ENCODE assay signal across 13 cellular contexts in the genomic region with DNA sequence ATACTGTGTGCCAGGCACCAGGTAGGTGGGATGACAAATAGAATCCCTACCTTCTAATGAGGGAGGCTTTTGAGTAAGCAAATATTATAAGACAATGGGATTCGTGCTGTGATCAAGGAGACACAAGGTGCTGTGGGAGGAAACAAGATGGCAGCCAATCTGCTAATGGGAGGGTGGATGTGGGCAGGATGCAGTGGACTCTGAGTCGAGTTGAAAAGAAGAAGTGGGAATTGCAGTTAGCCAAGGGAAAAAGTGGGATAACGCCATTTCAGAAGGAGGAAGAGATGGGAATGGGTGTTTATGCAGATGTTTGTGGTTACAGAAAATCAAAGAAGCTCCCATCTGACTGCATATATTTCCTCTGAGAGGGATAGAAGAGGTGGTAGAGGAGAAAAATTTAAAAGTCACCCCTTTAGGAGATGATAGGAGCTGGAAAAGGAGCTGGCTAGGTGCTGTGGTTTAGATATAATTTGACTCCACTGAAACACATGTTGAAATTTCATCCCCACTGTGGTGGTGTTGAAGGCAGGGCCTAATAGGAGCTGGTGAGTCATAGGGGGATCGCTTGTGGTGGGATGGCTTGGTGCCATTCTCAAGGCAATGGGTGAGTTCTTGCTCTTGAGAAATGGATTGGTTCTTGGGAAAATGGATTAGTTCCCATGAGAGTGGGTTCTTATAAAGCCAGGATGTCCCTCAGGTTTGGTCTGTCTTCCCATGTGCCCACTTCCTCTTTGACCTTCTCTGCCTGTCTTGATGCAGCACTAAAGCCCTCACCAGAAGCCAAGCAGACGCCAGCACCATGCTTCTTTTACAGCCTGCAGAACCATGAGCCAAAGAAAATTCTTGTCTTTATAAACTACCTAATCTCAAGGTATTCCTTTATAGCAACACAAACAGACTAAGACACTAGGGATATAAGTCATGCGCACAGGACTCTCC. TPM values are rescaled to one million over a fixed set of nuclear protein-coding genes. Genes with fewer than 3 reads are reported as not detected.
DNase-seq lines count a peak whose midpoint lies in the region; ATAC-seq and TF ChIP-seq lines count a peak whose summit lies in the region.
"Had no signal": no experiment of that assay in that cellular context is flagged by ENCODE, and none has a peak within 500 bp of the region (broad histone marks: within the 10 kb centered on the region; RNA-seq: fewer than 3 reads in every experiment).

No MANE protein-coding gene starts in this region.

- CTCF ChIA-PET in activated CD4-positive, alpha-beta memory T cell treated with anti-CD3 and anti-CD28 coated beads for 36 hours (lab: Charles Lee): interaction anchor here (0.6 to 1.3 kb wide), 2 partner anchors 126 to 157 kb away, joined by 3 read pairs; no protein-coding TSS in a partner anchor
- CTCF ChIA-PET in activated CD4-positive, alpha-beta memory T cell treated with anti-CD3 and anti-CD28 coated beads, Interleukin-2, amount 10 ng/mL, durations not matched to agents 7 days and 5 days (lab: Charles Lee): interaction anchor here (0.5 to 1.4 kb wide), 2 partner anchors 13 to 705 kb away, joined by 3 to 4 read pairs; no protein-coding TSS in a partner anchor

- POLR2A ChIA-PET in activated CD4-positive, alpha-beta memory T cell treated with anti-CD3 and anti-CD28 coated beads for 36 hours (lab: Charles Lee): interaction anchor here (1.6 kb wide), 1 partner anchor 30 kb away, joined by 4 read pairs; the partner anchor contains the start of gene POU2AF1
- POLR2A ChIA-PET in activated CD4-positive, alpha-beta memory T cell treated with anti-CD3 and anti-CD28 coated beads, Interleukin-2, amount 10 ng/mL, durations not matched to agents 7 days and 5 days (lab: Charles Lee): no interaction called here

- no peak for TF ChIP-seq CTCF in OCI-LY1 (IDR thresholded peaks at IDR 0.05; ENCODE audit: low read length)
- no peak for TF ChIP-seq CTCF in tibial artery (IDR thresholded peaks at IDR 0.05)
- TF ChIP-seq CTCF in heart left ventricle (IDR thresholded peaks at IDR 0.05): no peak

- peak overlapping the region; percentile 56 for H3K9ac ChIP-seq in OCI-LY1 (ENCODE audit: low read length)

- H3K27ac ChIP-seq in OCI-LY1 (ENCODE audit: low read depth, low read length, poor library complexity, severe bottlenecking) (peak overlapping the region; percentile 98), tibial artery (no peak overlapping the region), heart left ventricle (no peak overlapping the region)
- H3K27ac ChIP-seq: A549 had no signal

- no peak for TF ChIP-seq POLR2A in heart left ventricle (IDR thresholded peaks at IDR 0.05)

- H3K36me3 Mint-ChIP-seq in activated CD4-positive, alpha-beta memory T cell treated with anti-CD3 and anti-CD28 coated beads for 36 hours: no peaks in the 10 kb centered on the region
- H3K36me3 Mint-ChIP-seq in activated CD4-positive, alpha-beta memory T cell treated with anti-CD3 and anti-CD28 coated beads, Interleukin-2, amount 10 ng/mL, durations not matched to agents 7 days and 5 days (ENCODE audit: low read depth): peaks cover 3% of the 10 kb centered on the region
- H3K36me3 Mint-ChIP-seq in stimulated activated naive B cell treated with anti-CD40 and anti-IgM and Interleukin-4, amounts not matched to agents 10 μg/mL and 1 μg/mL and 100 μg/mL, for 72 hours: no peaks in the 10 kb centered on the region

- H3K4me3 ChIP-seq in OCI-LY1 (ENCODE audit: low read depth, low read length, poor library complexity, severe bottlenecking): peak overlapping the region; percentile 19
- no peak overlapping the region for H3K4me3 ChIP-seq in tibial artery
- no peak overlapping the region for H3K4me3 ChIP-seq in heart left ventricle
- H3K4me3 ChIP-seq: A549, spleen had no signal

- intact Hi-C loops in activated CD4-positive, alpha-beta memory T cell treated with anti-CD3 and anti-CD28 coated beads for 36 hours (cut with micrococcal nuclease): no loop called here
- intact Hi-C loops in posterior cingulate gyrus (cut with DNase I) (no loop called here), tibial artery (cut with DNase I; ENCODE audit: low total_unique reads) (no loop called here), heart left ventricle (cut with DNase I) (no loop called here)

- no peak overlapping the region for H3K27ac Mint-ChIP-seq in activated CD4-positive, alpha-beta memory T cell treated with anti-CD3 and anti-CD28 coated beads for 36 hours
- no peak overlapping the region for H3K27ac Mint-ChIP-seq in activated CD4-positive, alpha-beta memory T cell treated with anti-CD3 and anti-CD28 coated beads, Interleukin-2, amount 10 ng/mL, durations not matched to agents 7 days and 5 days
- H3K27ac Mint-ChIP-seq in stimulated activated naive B cell treated with anti-CD40 and anti-IgM and Interleukin-4, amounts not matched to agents 10 μg/mL and 1 μg/mL and 100 μg/mL, for 72 hours: peak overlapping the region; percentile 11
- H3K27ac Mint-ChIP-seq: activated T-cell treated with anti-CD3 and anti-CD28 coated beads, Interleukin-2, amount 50 U/mL, for 24 hours had no signal

- DNase-seq in activated CD4-positive, alpha-beta memory T cell treated with anti-CD3 and anti-CD28 coated beads for 36 hours: peak; percentile 18
- DNase-seq in activated CD4-positive, alpha-beta memory T cell treated with anti-CD3 and anti-CD28 coated beads, Interleukin-2, amount 10 ng/mL, durations not matched to agents 7 days and 5 days: no peak
- no peak for DNase-seq in stimulated activated naive B cell treated with anti-CD40 and anti-IgM and Interleukin-4, amounts not matched to agents 10 μg/mL and 1 μg/mL and 100 μg/mL, for 72 hours
- DNase-seq in posterior cingulate gyrus: no peak
- no peak for DNase-seq in tibial artery
- no peak for DNase-seq in heart left ventricle
- DNase-seq: activated T-cell treated with anti-CD3 and anti-CD28 coated beads, Interleukin-2, amount 50 U/mL, for 24 hours; spleen had no signal

- H3K36me3 ChIP-seq in OCI-LY1 (ENCODE audit: insufficient read depth, low read length) (peaks cover 9% of the 10 kb centered on the region), tibial artery (no peaks in the 10 kb centered on the region), heart left ventricle (no peaks in the 10 kb centered on the region)
- H3K36me3 ChIP-seq: spleen had no signal

- no peak overlapping the region for H2AFZ ChIP-seq in OCI-LY1 (ENCODE audit: low read length)

- no peaks in the 10 kb centered on the region for H3K79me2 ChIP-seq in OCI-LY1 (ENCODE audit: insufficient read depth, low read length)

- H4K20me1 ChIP-seq in OCI-LY1 (ENCODE audit: insufficient read depth, low read length): no peaks in the 10 kb centered on the region

- peaks cover 4% of the 10 kb centered on the region for H3K9me3 Mint-ChIP-seq in activated CD4-positive, alpha-beta memory T cell treated with anti-CD3 and anti-CD28 coated beads for 36 hours
- H3K9me3 Mint-ChIP-seq in activated CD4-positive, alpha-beta memory T cell treated with anti-CD3 and anti-CD28 coated beads, Interleukin-2, amount 10 ng/mL, durations not matched to agents 7 days and 5 days: peaks cover 8% of the 10 kb centered on the region
- H3K9me3 Mint-ChIP-seq in stimulated activated naive B cell treated with anti-CD40 and anti-IgM and Interleukin-4, amounts not matched to agents 10 μg/mL and 1 μg/mL and 100 μg/mL, for 72 hours: peaks cover 0 to 3% of the 10 kb centered on the region in 2 donors

- 77 to 84% (median 81%) methylated on average over 6 of the region's 6 CpGs for WGBS in heart left ventricle, 4 donors

- peaks cover 80% of the 10 kb centered on the region for H3K4me1 ChIP-seq in OCI-LY1 (ENCODE audit: insufficient read depth, low read length, severe bottlenecking)
- H3K4me1 ChIP-seq in tibial artery: no peaks in the 10 kb centered on the region
- no peaks in the 10 kb centered on the region for H3K4me1 ChIP-seq in heart left ventricle
- H3K4me1 ChIP-seq: A549 had no signal

- H3K4me1 Mint-ChIP-seq in activated CD4-positive, alpha-beta memory T cell treated with anti-CD3 and anti-CD28 coated beads for 36 hours (ENCODE audit: low read depth): peaks cover 31% of the 10 kb centered on the region
- H3K4me1 Mint-ChIP-seq in activated CD4-positive, alpha-beta memory T cell treated with anti-CD3 and anti-CD28 coated beads, Interleukin-2, amount 10 ng/mL, durations not matched to agents 7 days and 5 days: peaks cover 39% of the 10 kb centered on the region
- peaks cover 52 to 68% of the 10 kb centered on the region in 2 donors for H3K4me1 Mint-ChIP-seq in stimulated activated naive B cell treated with anti-CD40 and anti-IgM and Interleukin-4, amounts not matched to agents 10 μg/mL and 1 μg/mL and 100 μg/mL, for 72 hours

- peak overlapping the region; percentile 48 for H3K4me2 ChIP-seq in OCI-LY1 (ENCODE audit: low read length)
- H3K4me2 ChIP-seq: A549 had no signal

- no peaks in the 10 kb centered on the region for H3K9me2 ChIP-seq in OCI-LY1 (ENCODE audit: low read depth, low read length)

- H3K27me3 Mint-ChIP-seq in activated CD4-positive, alpha-beta memory T cell treated with anti-CD3 and anti-CD28 coated beads for 36 hours: no peaks in the 10 kb centered on the region
- H3K27me3 Mint-ChIP-seq in activated CD4-positive, alpha-beta memory T cell treated with anti-CD3 and anti-CD28 coated beads, Interleukin-2, amount 10 ng/mL, durations not matched to agents 7 days and 5 days: no peaks in the 10 kb centered on the region
- no peaks in the 10 kb centered on the region for H3K27me3 Mint-ChIP-seq in stimulated activated naive B cell treated with anti-CD40 and anti-IgM and Interleukin-4, amounts not matched to agents 10 μg/mL and 1 μg/mL and 100 μg/mL, for 72 hours
- H3K27me3 Mint-ChIP-seq: activated T-cell treated with anti-CD3 and anti-CD28 coated beads, Interleukin-2, amount 50 U/mL, for 24 hours had no signal

- peak; percentile 34 for ATAC-seq in HG03108 (IDR thresholded peaks at IDR 0.05; ENCODE audit: unreplicated experiment)
- peak; percentile 35 to 40 for ATAC-seq in stimulated activated naive B cell treated with anti-CD40 and anti-IgM and Interleukin-4, amounts not matched to agents 10 μg/mL and 1 μg/mL and 100 μg/mL, for 72 hours (replicated peaks)
- no peak for ATAC-seq in heart left ventricle
- ATAC-seq: A549, Panc1 had no signal

- H3K27me3 ChIP-seq in OCI-LY1 (ENCODE audit: insufficient read depth, low read length): no peaks in the 10 kb centered on the region
- no peaks in the 10 kb centered on the region for H3K27me3 ChIP-seq in tibial artery
- no peaks in the 10 kb centered on the region for H3K27me3 ChIP-seq in heart left ventricle
- H3K27me3 ChIP-seq: spleen had no signal

- H3F3A ChIP-seq in OCI-LY1 (ENCODE audit: insufficient read depth, low read length): no peaks in the 10 kb centered on the region

- H3K4me3 Mint-ChIP-seq in activated CD4-positive, alpha-beta memory T cell treated with anti-CD3 and anti-CD28 coated beads for 36 hours: no peak overlapping the region
- H3K4me3 Mint-ChIP-seq in activated CD4-positive, alpha-beta memory T cell treated with anti-CD3 and anti-CD28 coated beads, Interleukin-2, amount 10 ng/mL, durations not matched to agents 7 days and 5 days: no peak overlapping the region
- peak overlapping the region; percentile 17 to 41 for H3K4me3 Mint-ChIP-seq in stimulated activated naive B cell treated with anti-CD40 and anti-IgM and Interleukin-4, amounts not matched to agents 10 μg/mL and 1 μg/mL and 100 μg/mL, for 72 hours
- H3K4me3 Mint-ChIP-seq: activated T-cell treated with anti-CD3 and anti-CD28 coated beads, Interleukin-2, amount 50 U/mL, for 24 hours had no signal

- peaks cover 8% of the 10 kb centered on the region for H3K9me3 ChIP-seq in OCI-LY1 (ENCODE audit: low read length)
- no peaks in the 10 kb centered on the region for H3K9me3 ChIP-seq in tibial artery
- no peaks in the 10 kb centered on the region for H3K9me3 ChIP-seq in heart left ventricle
- H3K9me3 ChIP-seq: A549 had no signal

RNA-seq across cellular contexts. Expression of gene POU2AF1, which starts 30.0 kb away (rescaled TPM):
- 10 to 100 TPM; 26.9 to 28.3 TPM for total RNA-seq in activated CD4-positive, alpha-beta memory T cell treated with anti-CD3 and anti-CD28 coated beads for 36 hours
- 1 to 10 TPM; 7.7 to 7.8 TPM for total RNA-seq in activated CD4-positive, alpha-beta memory T cell treated with anti-CD3 and anti-CD28 coated beads, Interleukin-2, amount 10 ng/mL, durations not matched to agents 7 days and 5 days
- 1 to 10 TPM in 1 of 9 donors, under 1 TPM in 2, not detected in 6; 0.20 to 1.3 (median 0.28) TPM for total RNA-seq in heart left ventricle
- under 1 TPM in 1 of 2 donors, not detected in 1; 0.07 TPM for polyA plus RNA-seq in heart left ventricle
- total RNA-seq: kidney epithelial cell had no signal
- polyA plus RNA-seq: A549 had no signal

Comparison
In these comparisons a context has a peak if more than half of its experiments do, and no peak if none do; other contexts are left out.
1. H3K4me3 Mint-ChIP-seq: peak in stimulated activated naive B cell treated with anti-CD40 and anti-IgM and Interleukin-4, amounts not matched to agents 10 μg/mL and 1 μg/mL and 100 μg/mL, for 72 hours (2 of 2); none in activated CD4-positive, alpha-beta memory T cell treated with anti-CD3 and anti-CD28 coated beads for 36 hours (single experiment) and activated CD4-positive, alpha-beta memory T cell treated with anti-CD3 and anti-CD28 coated beads, Interleukin-2, amount 10 ng/mL, durations not matched to agents 7 days and 5 days (single experiment).
2. ATAC-seq: peak in HG03108 (single experiment) and stimulated activated naive B cell treated with anti-CD40 and anti-IgM and Interleukin-4, amounts not matched to agents 10 μg/mL and 1 μg/mL and 100 μg/mL, for 72 hours (2 of 2); none in heart left ventricle (0 of 4).